ENCODE assay signal across 17 cellular contexts in genomic region chr4:181150173-181150572, GRCh38.
DNase-seq lines count a peak whose midpoint lies in the region; ATAC-seq, FAIRE-seq and TF ChIP-seq lines count a peak whose summit lies in the region.
"Had no signal": no experiment of that assay in that cellular context is flagged by ENCODE, and none has a peak within 500 bp of the region (broad histone marks: within the 10 kb centered on the region; RNA-seq: fewer than 3 reads in every experiment).

No MANE protein-coding gene starts in this region.

- no peak for TF ChIP-seq POLR2A in GM12891 (IDR thresholded peaks at IDR 0.05; ENCODE audit: low read depth, low read length)

- no peak for ATAC-seq in GM18868 (IDR thresholded peaks at IDR 0.05; ENCODE audit: unreplicated experiment)
- ATAC-seq: activated CD8-positive, alpha-beta memory T cell treated with anti-CD3 and anti-CD28 coated beads, Interleukin-2, amount 10 ng/mL, durations not matched to agents 7 days and 5 days had no signal

- peak; percentile 24 for DNase-seq in Daoy (ENCODE audit: low read depth)
- DNase-seq in NCI-H1092 treated with DMSO at 0.1 percent for 48 hours (lab: John Stamatoyannopoulos, UW) = peak; percentile 76
- peak; percentile 70 for DNase-seq in NCI-H748 (lab: John Stamatoyannopoulos, UW; ENCODE audit: unreplicated experiment)
- DNase-seq in glomerular visceral epithelial cell (ENCODE audit: extremely low spot score) = peak; percentile 85
- no peak for DNase-seq in stimulated activated CD4-positive, alpha-beta T cell treated with anti-CD3 and anti-CD28 coated beads, Interleukin-1b, Interleukin-23, amount 100 ng/mL, for 48 hours
- no peak for DNase-seq in activated T-cell treated with anti-CD3 and anti-CD28 coated beads, Interleukin-2, amount 50 U/mL, for 1 hour
- no peak for DNase-seq in GM12891 (ENCODE audit: insufficient read length, low spot score)
- DNase-seq: activated CD8-positive, alpha-beta memory T cell treated with anti-CD3 and anti-CD28 coated beads, Interleukin-2, amount 10 ng/mL, durations not matched to agents 7 days and 5 days; activated effector memory CD4-positive, alpha-beta T cell treated with Interleukin-2 at 50 U/mL for 16 hours; AML-193; cerebellar nuclear complex; midbrain; retina; stimulated activated CD4-positive, alpha-beta T cell treated with anti-CD3 and anti-CD28 coated beads, Interleukin-15, amount 100 ng/mL, for 24 hours; stimulated activated naive CD4-positive, alpha-beta T cell; transverse colon had no signal

- FAIRE-seq in GM12891 (lab: Jason Lieb, UNC) = no peak

TF ChIP-seq in GM12891, 5 proteins besides CTCF, POLR2A, EP300 and RAD21:
- TF ChIP-seq TAF1 (IDR thresholded peaks at IDR 0.05; ENCODE audit: low read depth, low read length) = no peak
- no peak for TF ChIP-seq POLR2AphosphoS5 (IDR thresholded peaks at IDR 0.05; ENCODE audit: low read depth, low read length)
- no peak for TF ChIP-seq SPI1 (IDR thresholded peaks at IDR 0.05; ENCODE audit: low read depth, low read length)
- no peak for TF ChIP-seq PAX5 (IDR thresholded peaks at IDR 0.05; ENCODE audit: insufficient read depth, low read length, severe bottlenecking)

Comparison
In these comparisons a context has a peak if more than half of its experiments do, and no peak if none do; other contexts are left out.
1. DNase-seq: peak in Daoy (single experiment), NCI-H1092 treated with DMSO at 0.1 percent for 48 hours (single experiment), NCI-H748 (single experiment) and glomerular visceral epithelial cell (single experiment); none in stimulated activated CD4-positive, alpha-beta T cell treated with anti-CD3 and anti-CD28 coated beads, Interleukin-1b, Interleukin-23, amount 100 ng/mL, for 48 hours (single experiment), activated T-cell treated with anti-CD3 and anti-CD28 coated beads, Interleukin-2, amount 50 U/mL, for 1 hour (single experiment) and GM12891 (single experiment).